10 cellular contexts compared by ENCODE assay signal in genomic region chr3:56795807-56796185, GRCh38.
DNase-seq lines count a peak whose midpoint lies in the region; ATAC-seq lines count a peak whose summit lies in the region.
"Had no signal": no experiment of that assay in that cellular context is flagged by ENCODE, and none has a peak within 500 bp of the region (broad histone marks: within the 10 kb centered on the region; RNA-seq: fewer than 3 reads in every experiment).

No MANE protein-coding gene starts in this region.

- H3K4me3 Mint-ChIP-seq in T-helper 2 cell treated with Interferon-gamma antibody and Interleukin-4, amounts not matched to agents 5 μg/mL and 100 μg/mL, for 36 hours = peak overlapping the region; percentile 55
- no peak overlapping the region for H3K4me3 Mint-ChIP-seq in dendritic cell treated with granulocyte-macrophage colony-stimulating factor and Interleukin-4, amounts not matched to agents 40 ng/mL and 50 ng/mL, for 4 days
- H3K4me3 Mint-ChIP-seq in stimulated activated effector memory CD8-positive, alpha-beta T cell treated with anti-CD3 and anti-CD28 coated beads, Interleukin-12 subunit alpha, Interleukin-12 subunit beta, amount 100 ng/mL, for 72 hours = peak overlapping the region; percentile 84

- peaks cover 57% of the 10 kb centered on the region for H3K36me3 Mint-ChIP-seq in T-helper 2 cell treated with Interferon-gamma antibody and Interleukin-4, amounts not matched to agents 5 μg/mL and 100 μg/mL, for 36 hours (ENCODE audit: low read depth)
- peaks cover 6% of the 10 kb centered on the region for H3K36me3 Mint-ChIP-seq in dendritic cell treated with granulocyte-macrophage colony-stimulating factor and Interleukin-4, amounts not matched to agents 40 ng/mL and 50 ng/mL, for 4 days (ENCODE audit: low read depth)
- H3K36me3 Mint-ChIP-seq in stimulated activated effector memory CD8-positive, alpha-beta T cell treated with anti-CD3 and anti-CD28 coated beads, Interleukin-12 subunit alpha, Interleukin-12 subunit beta, amount 100 ng/mL, for 72 hours = peaks cover 16% of the 10 kb centered on the region

- no peaks in the 10 kb centered on the region for H3K27me3 Mint-ChIP-seq in T-helper 2 cell treated with Interferon-gamma antibody and Interleukin-4, amounts not matched to agents 5 μg/mL and 100 μg/mL, for 36 hours (ENCODE audit: low read depth)
- no peaks in the 10 kb centered on the region for H3K27me3 Mint-ChIP-seq in dendritic cell treated with granulocyte-macrophage colony-stimulating factor and Interleukin-4, amounts not matched to agents 40 ng/mL and 50 ng/mL, for 4 days

- H3K9me3 Mint-ChIP-seq in T-helper 2 cell treated with Interferon-gamma antibody and Interleukin-4, amounts not matched to agents 5 μg/mL and 100 μg/mL, for 36 hours = peaks cover 3% of the 10 kb centered on the region
- no peaks in the 10 kb centered on the region for H3K9me3 Mint-ChIP-seq in dendritic cell treated with granulocyte-macrophage colony-stimulating factor and Interleukin-4, amounts not matched to agents 40 ng/mL and 50 ng/mL, for 4 days
- H3K9me3 Mint-ChIP-seq in stimulated activated effector memory CD8-positive, alpha-beta T cell treated with anti-CD3 and anti-CD28 coated beads, Interleukin-12 subunit alpha, Interleukin-12 subunit beta, amount 100 ng/mL, for 72 hours = no peaks in the 10 kb centered on the region

- peak; percentile 5 for ATAC-seq in stimulated activated effector memory CD8-positive, alpha-beta T cell treated with anti-CD3 and anti-CD28 coated beads, Interleukin-12 subunit alpha, Interleukin-12 subunit beta, amount 100 ng/mL, for 72 hours
- no peak for ATAC-seq in GM21367 (IDR thresholded peaks at IDR 0.05; ENCODE audit: unreplicated experiment)
- ATAC-seq: A549, K562 had no signal

- no peak for DNase-seq in T-helper 2 cell treated with Interferon-gamma antibody and Interleukin-4, amounts not matched to agents 5 μg/mL and 100 μg/mL, for 36 hours (ENCODE audit: low spot score)
- DNase-seq in T-helper 2 cell (no peak), SIG-M5 (lab: John Stamatoyannopoulos, UW) (peak; percentile 40), NCI-H524 treated with DMSO at 0.1 percent for 48 hours (lab: John Stamatoyannopoulos, UW) (no peak)
- no peak for DNase-seq in stimulated activated effector memory CD8-positive, alpha-beta T cell treated with anti-CD3 and anti-CD28 coated beads, Interleukin-12 subunit alpha, Interleukin-12 subunit beta, amount 100 ng/mL, for 72 hours (ENCODE audit: low spot score in 2 of 2)
- no peak for DNase-seq in stimulated activated CD4-positive, alpha-beta T cell treated with anti-CD3 and anti-CD28 coated beads, Interleukin-4, amount 100 ng/mL, for 1 hour

- intact Hi-C loops in dendritic cell treated with granulocyte-macrophage colony-stimulating factor and Interleukin-4, amounts not matched to agents 40 ng/mL and 50 ng/mL, for 4 days (cut with micrococcal nuclease) = loop anchor here (2.0 kb wide), 1 partner anchor 13 kb away; no protein-coding TSS in a partner anchor

- H3K4me1 Mint-ChIP-seq in T-helper 2 cell treated with Interferon-gamma antibody and Interleukin-4, amounts not matched to agents 5 μg/mL and 100 μg/mL, for 36 hours (ENCODE audit: low read depth) = peaks cover 64% of the 10 kb centered on the region
- peaks cover 55% of the 10 kb centered on the region for H3K4me1 Mint-ChIP-seq in dendritic cell treated with granulocyte-macrophage colony-stimulating factor and Interleukin-4, amounts not matched to agents 40 ng/mL and 50 ng/mL, for 4 days (ENCODE audit: low read depth)
- H3K4me1 Mint-ChIP-seq in stimulated activated effector memory CD8-positive, alpha-beta T cell treated with anti-CD3 and anti-CD28 coated beads, Interleukin-12 subunit alpha, Interleukin-12 subunit beta, amount 100 ng/mL, for 72 hours = peaks cover 77% of the 10 kb centered on the region

- H3K27ac Mint-ChIP-seq in T-helper 2 cell treated with Interferon-gamma antibody and Interleukin-4, amounts not matched to agents 5 μg/mL and 100 μg/mL, for 36 hours = peak overlapping the region; percentile 57
- H3K27ac Mint-ChIP-seq in dendritic cell treated with granulocyte-macrophage colony-stimulating factor and Interleukin-4, amounts not matched to agents 40 ng/mL and 50 ng/mL, for 4 days = peak overlapping the region; percentile 37
- H3K27ac Mint-ChIP-seq in stimulated activated effector memory CD8-positive, alpha-beta T cell treated with anti-CD3 and anti-CD28 coated beads, Interleukin-12 subunit alpha, Interleukin-12 subunit beta, amount 100 ng/mL, for 72 hours = peak overlapping the region; percentile 87

Comparison
In these comparisons a context has a peak if more than half of its experiments do, and no peak if none do; other contexts are left out.
1. H3K27ac Mint-ChIP-seq: peak in every context shown above with its lines; median percentile 87 in stimulated activated effector memory CD8-positive, alpha-beta T cell treated with anti-CD3 and anti-CD28 coated beads, Interleukin-12 subunit alpha, Interleukin-12 subunit beta, amount 100 ng/mL, for 72 hours; 57 in T-helper 2 cell treated with Interferon-gamma antibody and Interleukin-4, amounts not matched to agents 5 μg/mL and 100 μg/mL, for 36 hours; 37 in dendritic cell treated with granulocyte-macrophage colony-stimulating factor and Interleukin-4, amounts not matched to agents 40 ng/mL and 50 ng/mL, for 4 days.